In the genomic region with DNA sequence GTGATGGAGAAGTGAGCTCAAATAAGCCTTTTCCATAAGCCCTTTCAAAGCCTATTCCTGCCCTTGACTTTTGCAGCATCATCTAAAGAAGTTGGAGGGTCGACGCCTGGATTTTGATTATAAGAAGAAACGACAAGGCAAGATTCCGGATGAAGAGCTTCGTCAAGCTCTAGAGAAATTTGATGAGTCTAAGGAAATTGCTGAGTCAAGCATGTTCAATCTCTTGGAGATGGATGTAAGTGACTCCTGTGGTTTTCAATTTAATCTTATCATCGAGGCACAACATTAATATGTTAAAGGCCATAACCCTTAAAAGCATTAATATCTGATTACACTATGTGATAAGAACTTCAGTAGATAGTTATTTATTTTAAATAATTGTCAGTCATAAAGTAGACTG, we compare ENCODE assay signal across 7 cellular contexts.
"Had no signal": no experiment of that assay in that cellular context is flagged by ENCODE, and none has a peak within 500 bp of the region (broad histone marks: within the 10 kb centered on the region; RNA-seq: fewer than 3 reads in every experiment).

No MANE protein-coding gene starts in this region.

- H3K27ac ChIP-seq: HL-60, KMS-11 had no signal

- ATAC-seq: K562 had no signal

- FAIRE-seq: HTR-8/SVneo, K562 had no signal

- DNase-seq: Karpas-422, KBM-7, KG1 had no signal

- H3K9ac ChIP-seq: KMS-11 had no signal

- H3K4me2 ChIP-seq: KMS-11 had no signal

- H3K4me3 ChIP-seq: K562 had no signal
